Comparison of ENCODE assay signal across 9 cellular contexts in genomic region chr6:158648682-158649131, GRCh38. TPM values are rescaled to one million over a fixed set of nuclear protein-coding genes. Genes with fewer than 3 reads are reported as not detected.
DNase-seq lines count a peak whose midpoint lies in the region; ATAC-seq and TF ChIP-seq lines count a peak whose summit lies in the region.
"Had no signal": no experiment of that assay in that cellular context is flagged by ENCODE, and none has a peak within 500 bp of the region (broad histone marks: within the 10 kb centered on the region; RNA-seq: fewer than 3 reads in every experiment).

No MANE protein-coding gene starts in this region.

- BruUV-seq in HCT116 (replicated peaks; lab: Mats Ljungman, UMichigan), result no TSS peak

- TF ChIP-seq POLR2A in HCT116 (IDR thresholded peaks at IDR 0.05; ENCODE audit: borderline replicate concordance, extremely low read depth, insufficient read depth, insufficient read length), result no peak

- DNase-seq in HCT116 (ENCODE audit: low read depth, low spot score), result no peak
- peak; percentile 90 for DNase-seq in fibroblast of pulmonary artery (ENCODE audit: low read depth)
- DNase-seq in stromal cell of bone marrow (ENCODE audit: low read depth), result peak; percentile 87
- no peak for DNase-seq in NAMALWA (ENCODE audit: low spot score)
- no peak for DNase-seq in NCI-H345 (lab: John Stamatoyannopoulos, UW)
- DNase-seq in OCI-M1 (lab: John Stamatoyannopoulos, UW), result no peak

- CTCF ChIA-PET in HCT116 (lab: Charles Lee), result interaction anchor here (1.1 kb wide), 1 partner anchor 43 kb away, joined by 4 read pairs; no protein-coding TSS in a partner anchor

- ATAC-seq in HCT116 (no peak), SK-N-SH treated with all-trans-retinoic acid at 6 μM for 48 hours (peak; percentile 45)
- ATAC-seq: K562 had no signal

- H3K79me2 ChIP-seq in HCT116 (ENCODE audit: insufficient read depth, low read length), result peaks cover 25% of the 10 kb centered on the region

- H3K36me3 ChIP-seq in HCT116 (ENCODE audit: control insufficient read depth in 1 of 2, insufficient read depth in 2 of 2, low read length in 2 of 2), result no peaks in the 10 kb centered on the region

- H3K9ac ChIP-seq in HCT116 (ENCODE audit: low read length), result peak overlapping the region; percentile 54

- H3K9me2 ChIP-seq in HCT116 (ENCODE audit: insufficient read depth), result no peaks in the 10 kb centered on the region

- no peaks in the 10 kb centered on the region for H3K9me3 ChIP-seq in HCT116 (ENCODE audit: control insufficient read depth in 1 of 2, insufficient read depth in 1 of 2, low read depth in 1 of 2, low read length in 2 of 2)

- H3K4me3 ChIP-seq in GM08714 (ENCODE audit: low read length) (peak overlapping the region; percentile 55; the same call in 1 of the 2 replicates), HCT116 (replicated peaks in 1 of 2; ENCODE audit: low read depth in 1 of 2, low read length in 2 of 2) (no peak overlapping the region; a peak in 1 of 4 replicates), fibroblast of pulmonary artery (replicated peaks; ENCODE audit: low read depth, low read length) (no peak overlapping the region)
- H3K4me3 ChIP-seq: K562 had no signal

- H3K27me3 ChIP-seq in HCT116 (ENCODE audit: insufficient read depth, low read length), result no peaks in the 10 kb centered on the region

- H4K20me1 ChIP-seq in HCT116 (ENCODE audit: insufficient read depth), result no peaks in the 10 kb centered on the region

- RAD21 ChIA-PET in HCT116 (lab: Charles Lee; ENCODE audit: low non-redundant PET in 1 of 2, low total read pairs in 2 of 2, uncharacterized antibody in 2 of 2, unreplicated experiment in 2 of 2), result no interaction called here

- H2AFZ ChIP-seq in HCT116 (ENCODE audit: low read depth, low read length, poor library complexity, severe bottlenecking), result no peak overlapping the region

- intact Hi-C loops in HCT116 (cut with micrococcal nuclease), result loop anchor here (10.0 kb wide), 1 partner anchor 346 kb away; no protein-coding TSS in a partner anchor

- TF ChIP-seq RAD21 in HCT116 (IDR thresholded peaks at IDR 0.05; ENCODE audit: low read depth), result no peak

- POLR2A ChIA-PET in HCT116 (lab: Charles Lee), result interaction anchor here (1.0 kb wide), 1 partner anchor 11 kb away, joined by 3 read pairs; no protein-coding TSS in a partner anchor

- H3K4me1 ChIP-seq in HCT116 (ENCODE audit: control insufficient read depth in 1 of 2, insufficient read depth in 2 of 2, low read length in 2 of 2), result peaks cover 49 to 57% of the 10 kb centered on the region in 2 experiments

- TF ChIP-seq CTCF in HCT116 (IDR thresholded peaks at IDR 0.05 in 2 of 3, conservative IDR thresholded peaks at IDR 0.05 in 1 of 3; ENCODE audit: borderline replicate concordance in 1 of 3, insufficient read depth in 1 of 3, low read depth in 2 of 3, low read length in 2 of 3) (no peak), fibroblast of pulmonary artery (IDR thresholded peaks at IDR 0.05; ENCODE audit: low read length, missing control alignments) (no peak)

- peak overlapping the region; percentile 83 for H3K27ac ChIP-seq in HCT116 (ENCODE audit: low read depth, low read length)

- peak overlapping the region; percentile 70 for H3K4me2 ChIP-seq in HCT116 (ENCODE audit: low read length)

TF ChIP-seq in HCT116, 20 proteins besides CTCF, POLR2A, EP300 and RAD21:
- no peak for TF ChIP-seq ZFX (IDR thresholded peaks at IDR 0.05)

TF ChIP-seq in SK-N-SH treated with all-trans-retinoic acid at 6 μM for 48 hours, 23 proteins besides CTCF, POLR2A, EP300 and RAD21:
- no peak for TF ChIP-seq GLIS3 (CRISPR knock-in tag; IDR thresholded peaks at IDR 0.05)
- no peak for TF ChIP-seq ARNTL (CRISPR knock-in tag; IDR thresholded peaks at IDR 0.05; ENCODE audit: borderline replicate concordance, low read depth)
- TF ChIP-seq CREB5 (CRISPR knock-in tag; IDR thresholded peaks at IDR 0.05; ENCODE audit: low read depth), result no peak
- no peak for TF ChIP-seq ZFP3 (CRISPR knock-in tag; IDR thresholded peaks at IDR 0.05)
- no peak for TF ChIP-seq PATZ1 (CRISPR knock-in tag; IDR thresholded peaks at IDR 0.05; ENCODE audit: borderline replicate concordance)
- no peak for TF ChIP-seq TCF4 (CRISPR knock-in tag; IDR thresholded peaks at IDR 0.05; ENCODE audit: borderline replicate concordance)
- no peak for TF ChIP-seq TSHZ2 (CRISPR knock-in tag; IDR thresholded peaks at IDR 0.05)
- no peak for TF ChIP-seq ZFP30 (CRISPR knock-in tag; IDR thresholded peaks at IDR 0.05)
- TF ChIP-seq CSDC2 (CRISPR knock-in tag; IDR thresholded peaks at IDR 0.05), result no peak
- TF ChIP-seq CSRNP3 (CRISPR knock-in tag; IDR thresholded peaks at IDR 0.05), result no peak
- TF ChIP-seq BACH2 (CRISPR knock-in tag; IDR thresholded peaks at IDR 0.05; ENCODE audit: borderline replicate concordance), result no peak
- TF ChIP-seq ZNF70 (CRISPR knock-in tag; IDR thresholded peaks at IDR 0.05), result no peak
- TF ChIP-seq TOX (CRISPR knock-in tag; IDR thresholded peaks at IDR 0.05; ENCODE audit: borderline replicate concordance), result no peak
- TF ChIP-seq PPARA (CRISPR knock-in tag; IDR thresholded peaks at IDR 0.05; ENCODE audit: borderline replicate concordance), result no peak
- TF ChIP-seq SNAI2 (CRISPR knock-in tag; IDR thresholded peaks at IDR 0.05), result no peak

RNA-seq across cellular contexts. Expression of gene SYTL3, which starts 1.1 kb away (rescaled TPM):
- total RNA-seq in HCT116 (2021; ENCODE audit: unreplicated experiment), result 55.3 TPM
- polyA plus RNA-seq in HCT116 (2012), result 59.3 and 71.8 TPM in 2 replicates

RNA-seq across cellular contexts. Expression of gene DYNLT1, which starts 4.2 kb away (rescaled TPM):
- 239 TPM for total RNA-seq in HCT116 (2021; ENCODE audit: unreplicated experiment)
- 261 and 300 TPM in 2 replicates for polyA plus RNA-seq in HCT116 (2012)

Comparison
In these comparisons a context has a peak if more than half of its experiments do, and no peak if none do; other contexts are left out.
1. DNase-seq: peak in fibroblast of pulmonary artery (single experiment) and stromal cell of bone marrow (single experiment); none in HCT116 (single experiment), NAMALWA (single experiment), NCI-H345 (single experiment) and OCI-M1 (single experiment).